Comparison of ENCODE assay signal across 12 cellular contexts in the genomic region with DNA sequence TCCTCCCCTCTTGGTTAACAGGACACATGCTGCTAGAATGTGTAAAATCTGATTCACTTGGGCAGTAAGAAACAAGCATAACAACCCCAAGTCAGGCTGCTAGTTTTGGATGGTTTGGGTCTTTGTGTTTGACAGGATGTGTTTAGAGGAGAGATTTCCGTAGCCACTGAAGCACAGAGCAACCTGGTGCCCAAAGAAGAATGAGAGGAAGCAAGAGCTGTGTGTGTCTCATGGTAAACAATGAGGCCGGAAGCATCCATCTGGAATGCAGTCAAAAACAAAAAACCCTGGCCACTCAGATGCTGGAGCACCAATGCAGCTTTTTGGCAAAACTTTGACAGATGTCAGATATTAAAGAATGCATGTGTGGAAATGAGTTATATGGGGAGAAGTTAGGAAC. TPM values are rescaled to one million over a fixed set of nuclear protein-coding genes. Genes with fewer than 3 reads are reported as not detected.
DNase-seq lines count a peak whose midpoint lies in the region; ATAC-seq and TF ChIP-seq lines count a peak whose summit lies in the region.
"Had no signal": no experiment of that assay in that cellular context is flagged by ENCODE, and none has a peak within 500 bp of the region (broad histone marks: within the 10 kb centered on the region; RNA-seq: fewer than 3 reads in every experiment).

No MANE protein-coding gene starts in this region.

- no peaks in the 10 kb centered on the region for H3K9me3 Mint-ChIP-seq in CD8-positive, alpha-beta T cell
- peaks cover 0 to 3% (median 0%) of the 10 kb centered on the region in 3 donors for H3K9me3 Mint-ChIP-seq in IgD-negative memory B cell
- H3K9me3 Mint-ChIP-seq in naive thymus-derived CD8-positive, alpha-beta T cell = peaks cover 0 to 4% (median 0%) of the 10 kb centered on the region in 9 donors

- no peaks in the 10 kb centered on the region for H3K36me3 Mint-ChIP-seq in CD8-positive, alpha-beta T cell
- peaks cover 4% of the 10 kb centered on the region for H3K36me3 Mint-ChIP-seq in IgD-negative memory B cell
- H3K36me3 Mint-ChIP-seq in naive thymus-derived CD8-positive, alpha-beta T cell = no peaks in the 10 kb centered on the region
- H3K36me3 Mint-ChIP-seq: CD4-positive, CD25-positive, alpha-beta regulatory T cell had no signal

- CTCF ChIA-PET in CD8-positive, alpha-beta T cell (lab: Charles Lee) = interaction anchor here (1.2 to 2.8 kb wide), 2 partner anchors 24 to 85 kb away, joined by 6 to 11 read pairs; no protein-coding TSS in a partner anchor

- intact Hi-C loops in CD8-positive, alpha-beta T cell (cut with DNase I, micrococcal nuclease) = no loop called here

- peak in 1 of 7 experiments; percentile 66 for DNase-seq in CD8-positive, alpha-beta T cell
- DNase-seq in naive thymus-derived CD8-positive, alpha-beta T cell = peak in 4 of 10 donors; percentile 6 to 58 (median 46)
- DNase-seq in DMS79 (lab: John Stamatoyannopoulos, UW) (no peak), DMS153 treated with DMSO at 0.1 percent for 48 hours (lab: John Stamatoyannopoulos, UW; ENCODE audit: unreplicated experiment) (no peak)
- DNase-seq in activated CD8-positive, alpha-beta memory T cell treated with anti-CD3 and anti-CD28 coated beads for 24 hours = no peak
- DNase-seq: endodermal cell, mammary epithelial cell, NCI-H1930 had no signal

- peaks cover 50% of the 10 kb centered on the region for H3K4me1 ChIP-seq in CD8-positive, alpha-beta T cell (ENCODE audit: insufficient read depth, low read length)

- TF ChIP-seq CTCF in CD8-positive, alpha-beta T cell (IDR thresholded peaks at IDR 0.05) = no peak

- H3K27ac Mint-ChIP-seq in CD8-positive, alpha-beta T cell = peak overlapping the region; percentile 86
- peak overlapping the region; percentile 7 to 21 (median 18) for H3K27ac Mint-ChIP-seq in IgD-negative memory B cell
- peak overlapping the region; percentile 68 to 94 (median 86) for H3K27ac Mint-ChIP-seq in naive thymus-derived CD8-positive, alpha-beta T cell
- H3K27ac Mint-ChIP-seq: endodermal cell had no signal

- H3K27me3 Mint-ChIP-seq in CD8-positive, alpha-beta T cell (ENCODE audit: low read depth) = no peaks in the 10 kb centered on the region
- peaks cover 10% of the 10 kb centered on the region for H3K27me3 Mint-ChIP-seq in IgD-negative memory B cell
- no peaks in the 10 kb centered on the region for H3K27me3 Mint-ChIP-seq in naive thymus-derived CD8-positive, alpha-beta T cell

- H3K36me3 ChIP-seq in CD8-positive, alpha-beta T cell (ENCODE audit: insufficient read depth, low read length) = no peaks in the 10 kb centered on the region

- H3K9me3 ChIP-seq in CD8-positive, alpha-beta T cell (ENCODE audit: low read length) = no peaks in the 10 kb centered on the region

- POLR2A ChIA-PET in CD8-positive, alpha-beta T cell (lab: Charles Lee) = interaction anchor here (0.9 to 1.5 kb wide), 5 partner anchors 9 to 67 kb away, joined by 3 to 4 read pairs (median 3); no protein-coding TSS in a partner anchor
- POLR2A ChIA-PET in naive thymus-derived CD8-positive, alpha-beta T cell (lab: Charles Lee) = interaction anchor here (0.6 to 3.3 kb wide), 10 partner anchors 9 to 100 kb away, joined by 3 to 22 read pairs (median 6); partner anchors contain the start of gene SNRK

- peak overlapping the region; percentile 53 for H3K4me3 Mint-ChIP-seq in CD8-positive, alpha-beta T cell
- peak overlapping the region in 2 of 4 donors; percentile 62 to 64 for H3K4me3 Mint-ChIP-seq in IgD-negative memory B cell
- peak overlapping the region in 9 of 10 donors; percentile 9 to 76 (median 56) for H3K4me3 Mint-ChIP-seq in naive thymus-derived CD8-positive, alpha-beta T cell
- H3K4me3 Mint-ChIP-seq: CD4-positive, CD25-positive, alpha-beta regulatory T cell; endodermal cell had no signal

- H3K27ac ChIP-seq in CD8-positive, alpha-beta T cell (ENCODE audit: low read depth, low read length) = no peak overlapping the region

- no peak overlapping the region for H3K4me3 ChIP-seq in CD8-positive, alpha-beta T cell (ENCODE audit: low read depth, low read length)

- ATAC-seq in CD8-positive, alpha-beta T cell = peak; percentile 56
- ATAC-seq in esophagus mucosa (peak; percentile 21), GM21723 (IDR thresholded peaks at IDR 0.05; ENCODE audit: unreplicated experiment) (no peak)
- peak; percentile 86 to 92 for ATAC-seq in naive thymus-derived CD8-positive, alpha-beta T cell

- no peaks in the 10 kb centered on the region for H3K27me3 ChIP-seq in CD8-positive, alpha-beta T cell (ENCODE audit: insufficient read depth, low read length)

- peaks cover 64% of the 10 kb centered on the region for H3K4me1 Mint-ChIP-seq in CD8-positive, alpha-beta T cell (ENCODE audit: low read depth)
- H3K4me1 Mint-ChIP-seq in IgD-negative memory B cell = peaks cover 14 to 30% (median 23%) of the 10 kb centered on the region in 3 donors
- peaks cover 43 to 68% (median 66%) of the 10 kb centered on the region in 4 donors for H3K4me1 Mint-ChIP-seq in naive thymus-derived CD8-positive, alpha-beta T cell

RNA-seq across cellular contexts. Expression of gene SNRK, which starts 39.4 kb away (rescaled TPM):
- total RNA-seq in CD8-positive, alpha-beta T cell = 100 to 1,000 TPM; 280 to 281 TPM
- 24.8 TPM for polyA plus RNA-seq in IgD-negative memory B cell
- 33.0 TPM for total RNA-seq in esophagus mucosa
- total RNA-seq in naive thymus-derived CD8-positive, alpha-beta T cell = 100 to 1,000 TPM; 206 to 225 TPM
- polyA plus RNA-seq in naive thymus-derived CD8-positive, alpha-beta T cell = 10 to 100 TPM; 71.1 to 97.5 (median 90.6) TPM

Comparison
In these comparisons a context has a peak if more than half of its experiments do, and no peak if none do; other contexts are left out.
1. H3K27ac Mint-ChIP-seq: peak in every context shown above with its lines; median percentile 86 in naive thymus-derived CD8-positive, alpha-beta T cell; 86 in CD8-positive, alpha-beta T cell; 18 in IgD-negative memory B cell.